Comparison of ENCODE assay signal across 9 cellular contexts in genomic region chr14:95320076-95320895, GRCh38. TPM values are rescaled to one million over a fixed set of nuclear protein-coding genes. Genes with fewer than 3 reads are reported as not detected.
A peak's percentile ranks its signal among the peaks of the same experiment; 100 is the strongest.
DNase-seq lines count a peak whose midpoint lies in the region; ATAC-seq and TF ChIP-seq lines count a peak whose summit lies in the region.
"Had no signal": no experiment of that assay in that cellular context is flagged by ENCODE, and none has a peak within 500 bp of the region (broad histone marks: within the 10 kb centered on the region; RNA-seq: fewer than 3 reads in every experiment).

No MANE protein-coding gene starts in this region.

- H3K27ac ChIP-seq in WERI-Rb-1 = peak overlapping the region; percentile 39; the same call in 1 of the 2 replicates

- H3K9me3 Mint-ChIP-seq in activated CD4-positive, alpha-beta T cell treated with anti-CD3 and anti-CD28 coated beads for 36 hours (ENCODE audit: low read depth) = no peaks in the 10 kb centered on the region
- H3K9me3 Mint-ChIP-seq in stimulated activated memory B cell treated with anti-CD40 and anti-IgM and Interleukin-4, amounts not matched to agents 10 μg/mL and 1 μg/mL and 100 μg/mL, for 72 hours = no peaks in the 10 kb centered on the region

- no peak for ATAC-seq in activated CD4-positive, alpha-beta T cell treated with anti-CD3 and anti-CD28 coated beads for 36 hours
- no peak for ATAC-seq in left ventricle myocardium superior
- peak; percentile 25 for ATAC-seq in stimulated activated memory B cell treated with anti-CD40 and anti-IgM and Interleukin-4, amounts not matched to agents 10 μg/mL and 1 μg/mL and 100 μg/mL, for 72 hours
- no peak for ATAC-seq in HG03439 (IDR thresholded peaks at IDR 0.05; ENCODE audit: unreplicated experiment)

- H3K36me3 Mint-ChIP-seq in activated CD4-positive, alpha-beta T cell treated with anti-CD3 and anti-CD28 coated beads for 36 hours (ENCODE audit: low read depth) = no peaks in the 10 kb centered on the region
- H3K36me3 Mint-ChIP-seq in stimulated activated memory B cell treated with anti-CD40 and anti-IgM and Interleukin-4, amounts not matched to agents 10 μg/mL and 1 μg/mL and 100 μg/mL, for 72 hours = no peaks in the 10 kb centered on the region

- POLR2A ChIA-PET in activated CD4-positive, alpha-beta T cell treated with anti-CD3 and anti-CD28 coated beads for 36 hours (lab: Charles Lee) = no interaction called here

- peaks cover 8% of the 10 kb centered on the region for H3K4me1 Mint-ChIP-seq in activated CD4-positive, alpha-beta T cell treated with anti-CD3 and anti-CD28 coated beads for 36 hours
- peaks cover 35% of the 10 kb centered on the region for H3K4me1 Mint-ChIP-seq in stimulated activated memory B cell treated with anti-CD40 and anti-IgM and Interleukin-4, amounts not matched to agents 10 μg/mL and 1 μg/mL and 100 μg/mL, for 72 hours

- H3K27me3 Mint-ChIP-seq in activated CD4-positive, alpha-beta T cell treated with anti-CD3 and anti-CD28 coated beads for 36 hours = peaks cover 42% of the 10 kb centered on the region
- no peaks in the 10 kb centered on the region for H3K27me3 Mint-ChIP-seq in stimulated activated memory B cell treated with anti-CD40 and anti-IgM and Interleukin-4, amounts not matched to agents 10 μg/mL and 1 μg/mL and 100 μg/mL, for 72 hours

- no peak overlapping the region for H3K27ac Mint-ChIP-seq in activated CD4-positive, alpha-beta T cell treated with anti-CD3 and anti-CD28 coated beads for 36 hours
- peak overlapping the region; percentile 42 for H3K27ac Mint-ChIP-seq in stimulated activated memory B cell treated with anti-CD40 and anti-IgM and Interleukin-4, amounts not matched to agents 10 μg/mL and 1 μg/mL and 100 μg/mL, for 72 hours

- CTCF ChIA-PET in activated CD4-positive, alpha-beta T cell treated with anti-CD3 and anti-CD28 coated beads for 36 hours (lab: Charles Lee) = no interaction called here

- no peaks in the 10 kb centered on the region for H3K9me3 ChIP-seq in WERI-Rb-1 (ENCODE audit: severe bottlenecking)
- H3K9me3 ChIP-seq: adrenal gland had no signal

- peak overlapping the region; percentile 54 for H3K4me3 Mint-ChIP-seq in activated CD4-positive, alpha-beta T cell treated with anti-CD3 and anti-CD28 coated beads for 36 hours
- H3K4me3 Mint-ChIP-seq in stimulated activated memory B cell treated with anti-CD40 and anti-IgM and Interleukin-4, amounts not matched to agents 10 μg/mL and 1 μg/mL and 100 μg/mL, for 72 hours = peak overlapping the region; percentile 76

- H3K27me3 ChIP-seq in WERI-Rb-1 (ENCODE audit: insufficient read depth, low read depth, severe bottlenecking) = no peaks in the 10 kb centered on the region
- H3K27me3 ChIP-seq: adrenal gland had no signal

- no peak for DNase-seq in activated CD4-positive, alpha-beta T cell treated with anti-CD3 and anti-CD28 coated beads for 36 hours
- DNase-seq in activated CD4-positive, alpha-beta T cell treated with anti-CD3 and anti-CD28 coated beads, Interleukin-2, amount 50 U/mL, for 1 hour = no peak
- DNase-seq in WERI-Rb-1 (peak; percentile 21), left ventricle myocardium superior (peak; percentile 45), NCI-H69 (lab: John Stamatoyannopoulos, UW) (no peak), DMS 273 treated with DMSO at 0.1 percent for 48 hours (lab: John Stamatoyannopoulos, UW) (no peak)

- no peak for TF ChIP-seq CTCF in WERI-Rb-1 (IDR thresholded peaks at IDR 0.05; ENCODE audit: low read depth, low read length)

- H3K4me3 ChIP-seq in WERI-Rb-1 (ENCODE audit: low read depth, low read length) = peak overlapping the region; percentile 48

- intact Hi-C loops in activated CD4-positive, alpha-beta T cell treated with anti-CD3 and anti-CD28 coated beads for 36 hours (cut with DNase I, micrococcal nuclease) = no loop called here
- intact Hi-C loops in left ventricle myocardium superior (cut with micrococcal nuclease) = no loop called here

- peaks cover 3% of the 10 kb centered on the region; the same call in 1 of the 2 replicates for H3K36me3 ChIP-seq in WERI-Rb-1
- H3K36me3 ChIP-seq: adrenal gland had no signal

RNA-seq across cellular contexts. Expression of gene CLMN, which starts 0.6 kb away (rescaled TPM):
- total RNA-seq in activated CD4-positive, alpha-beta T cell treated with anti-CD3 and anti-CD28 coated beads for 36 hours = 1 to 10 TPM in 1 of 2 experiments, under 1 TPM in 1; 0.75 to 1.5 TPM
- 8.9 TPM for total RNA-seq in left ventricle myocardium superior

Comparison
In these comparisons a context has a peak if more than half of its experiments do, and no peak if none do; other contexts are left out.
1. DNase-seq: peak in WERI-Rb-1 (single experiment) and left ventricle myocardium superior (single experiment); none in activated CD4-positive, alpha-beta T cell treated with anti-CD3 and anti-CD28 coated beads for 36 hours (single experiment), activated CD4-positive, alpha-beta T cell treated with anti-CD3 and anti-CD28 coated beads, Interleukin-2, amount 50 U/mL, for 1 hour (single experiment), NCI-H69 (single experiment) and DMS 273 treated with DMSO at 0.1 percent for 48 hours (single experiment).